ENCODE assay signal across 11 cellular contexts in the genomic region with DNA sequence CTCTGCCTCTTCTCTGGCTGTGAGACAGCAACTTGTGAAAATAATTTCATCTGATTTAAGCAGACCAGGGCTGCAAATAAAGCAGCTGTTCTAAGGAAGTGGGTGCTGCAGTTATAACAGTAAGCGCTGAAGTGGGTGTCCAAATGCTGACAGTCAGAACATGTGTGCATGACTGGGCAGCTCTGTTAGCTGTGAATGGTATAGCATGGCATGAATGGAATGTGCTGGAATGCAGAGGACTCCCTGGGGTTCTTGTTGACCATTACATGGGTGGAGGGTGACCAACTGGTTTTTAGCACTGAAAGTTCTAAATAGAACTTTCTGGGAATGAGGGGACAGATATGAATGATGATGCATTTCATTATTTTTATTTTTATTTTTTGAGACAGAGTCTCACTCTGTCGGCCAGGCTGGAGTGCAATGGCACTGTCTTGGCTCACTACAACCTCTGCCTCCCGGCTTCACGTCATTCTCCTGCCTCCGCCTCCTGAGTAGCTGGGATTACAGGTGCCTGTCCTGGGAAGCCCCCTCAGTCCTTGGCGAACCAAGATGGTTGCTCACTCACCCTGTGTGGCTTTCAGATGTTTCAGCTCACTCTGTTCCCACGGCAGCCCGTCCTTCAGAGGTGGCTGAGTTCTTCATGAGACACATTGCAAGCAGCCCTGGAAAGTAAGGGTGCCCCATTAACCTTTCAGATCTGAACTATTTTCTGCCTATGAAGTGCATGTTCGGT.
A peak's percentile ranks its signal among the peaks of the same experiment; 100 is the strongest.
DNase-seq lines count a peak whose midpoint lies in the region; ATAC-seq and TF ChIP-seq lines count a peak whose summit lies in the region.
"Had no signal": no experiment of that assay in that cellular context is flagged by ENCODE, and none has a peak within 500 bp of the region (broad histone marks: within the 10 kb centered on the region; RNA-seq: fewer than 3 reads in every experiment).

No MANE protein-coding gene starts in this region.

- H3K27me3 Mint-ChIP-seq in progenitor cell of endocrine pancreas: no peaks in the 10 kb centered on the region

- peak; percentile 99 for DNase-seq in EL
- DNase-seq in SW 1271 (lab: John Stamatoyannopoulos, UW): peak; percentile 58 to 83
- DNase-seq in Right ventricle myocardium superior: no peak
- DNase-seq in progenitor cell of endocrine pancreas (ENCODE audit: low spot score, unreplicated experiment): no peak
- no peak for DNase-seq in head of caudate nucleus
- DNase-seq in GM19240 (ENCODE audit: insufficient read length, low spot score): no peak
- DNase-seq: natural killer cell; NCI-H1694 treated with DMSO at 0.1 percent for 48 hours; stimulated activated naive CD4-positive, alpha-beta T cell had no signal

- no peaks in the 10 kb centered on the region for H3K36me3 Mint-ChIP-seq in progenitor cell of endocrine pancreas (ENCODE audit: insufficient read depth)
- H3K36me3 Mint-ChIP-seq: natural killer cell had no signal

- TF ChIP-seq CTCF in progenitor cell of endocrine pancreas (IDR thresholded peaks at IDR 0.05; ENCODE audit: unreplicated experiment): no peak

- H3K27ac Mint-ChIP-seq in progenitor cell of endocrine pancreas: peak overlapping the region; percentile 54
- H3K27ac Mint-ChIP-seq: natural killer cell had no signal

- intact Hi-C loops in Right ventricle myocardium superior (cut with DNase I) (no loop called here), head of caudate nucleus (cut with DNase I) (no loop called here)

- peaks cover 2% of the 10 kb centered on the region for H3K4me1 Mint-ChIP-seq in progenitor cell of endocrine pancreas (ENCODE audit: low read depth)
- H3K4me1 Mint-ChIP-seq: natural killer cell had no signal

- H3K4me3 Mint-ChIP-seq in progenitor cell of endocrine pancreas (ENCODE audit: low read depth): no peak overlapping the region
- H3K4me3 Mint-ChIP-seq: natural killer cell had no signal

- ATAC-seq in Right ventricle myocardium superior (ENCODE audit: poor library complexity) (peak; percentile 88), HG03097 (IDR thresholded peaks at IDR 0.05; ENCODE audit: low FRiP score, unreplicated experiment) (no peak), HG02970 (IDR thresholded peaks at IDR 0.05; ENCODE audit: low FRiP score, unreplicated experiment) (no peak)
- ATAC-seq: natural killer cell had no signal

- peaks cover 10% of the 10 kb centered on the region for H3K9me3 Mint-ChIP-seq in progenitor cell of endocrine pancreas (ENCODE audit: low read depth)

Comparison
In these comparisons a context has a peak if more than half of its experiments do, and no peak if none do; other contexts are left out.
1. DNase-seq: peak in EL (single experiment) and SW 1271 (2 of 2); none in Right ventricle myocardium superior (single experiment), progenitor cell of endocrine pancreas (single experiment), head of caudate nucleus (0 of 42) and GM19240 (single experiment).